In the genomic region with DNA sequence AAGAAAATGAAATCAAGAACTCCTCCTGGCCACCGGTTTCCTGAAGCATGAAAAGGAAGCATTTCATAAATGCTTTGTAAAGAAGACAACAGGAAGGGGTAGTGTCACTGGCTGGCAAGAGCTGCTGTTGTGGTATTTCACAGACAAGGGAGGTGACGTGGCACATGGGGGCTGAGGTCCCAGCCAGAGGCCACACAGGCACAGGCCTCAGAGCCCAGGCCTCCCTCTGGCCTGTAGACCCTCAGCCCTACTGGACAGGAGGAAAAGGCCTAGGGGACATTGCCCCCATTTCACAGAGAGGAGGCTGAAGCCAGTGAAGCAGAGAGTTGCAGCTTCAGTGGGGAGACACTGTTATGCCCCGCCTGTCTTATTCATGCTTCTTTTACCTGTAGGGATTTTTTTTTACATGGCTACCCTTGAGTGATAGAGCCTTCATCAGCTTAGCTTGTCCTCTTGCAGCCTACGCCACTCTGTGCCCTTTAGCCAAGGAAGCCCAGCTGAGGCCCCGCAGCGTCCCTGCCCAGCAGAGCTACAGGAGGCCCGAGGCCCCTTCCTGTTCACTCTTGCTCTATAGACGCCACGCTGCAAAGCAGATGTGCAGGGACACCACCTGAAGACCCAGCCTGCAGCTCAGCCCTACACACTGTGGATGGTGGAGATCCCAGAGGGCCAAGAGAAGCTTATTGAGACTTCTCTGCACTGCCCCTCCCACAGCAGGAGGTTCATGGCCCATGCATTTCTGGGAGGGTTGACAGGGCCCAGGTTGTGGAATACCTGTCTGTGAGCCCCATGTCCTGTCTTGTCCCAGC, we compare ENCODE assay signal across 8 cellular contexts. TPM values are rescaled to one million over a fixed set of nuclear protein-coding genes. Genes with fewer than 3 reads are reported as not detected.
DNase-seq lines count a peak whose midpoint lies in the region; ATAC-seq and TF ChIP-seq lines count a peak whose summit lies in the region.

No MANE protein-coding gene starts in this region.

- H3K27me3 ChIP-seq in BLaER1 = no peaks in the 10 kb centered on the region
- H3K27me3 ChIP-seq in skeletal muscle tissue (ENCODE audit: control insufficient read depth in 3 of 3, insufficient read depth in 3 of 3, low read length in 3 of 3) = no peaks in the 10 kb centered on the region

- H3K4me1 ChIP-seq in BLaER1 (peaks cover 97% of the 10 kb centered on the region), skeletal muscle tissue (ENCODE audit: control insufficient read depth in 3 of 3, insufficient read depth in 3 of 3, low read length in 3 of 3) (peaks cover 33 to 51% (median 47%) of the 10 kb centered on the region in 3 donors)

- no peak for TF ChIP-seq CTCF in fibroblast of villous mesenchyme (IDR thresholded peaks at IDR 0.05; ENCODE audit: insufficient read depth, low read depth, low read length)

- 0 out of 2 replicates have a peak, but pooled peaks cover 10% of the 10 kb centered on the region for H4K20me1 ChIP-seq in BLaER1

- H3K9me3 ChIP-seq in BLaER1 = 0 out of 2 replicates have a peak, but pooled peaks cover under 1% of the 10 kb centered on the region
- H3K9me3 ChIP-seq in skeletal muscle tissue (ENCODE audit: control insufficient read depth in 3 of 3, low read length in 3 of 3) = no peaks in the 10 kb centered on the region

- H3K36me3 ChIP-seq in BLaER1 (peaks cover 22% of the 10 kb centered on the region), skeletal muscle tissue (ENCODE audit: control insufficient read depth in 3 of 3, insufficient read depth in 3 of 3, low read length in 3 of 3) (peaks cover 9 to 16% (median 11%) of the 10 kb centered on the region in 3 donors)

- H3K4me2 ChIP-seq in BLaER1 = peak overlapping the region; percentile 94

- H3K27ac ChIP-seq in BLaER1 = peak overlapping the region; percentile 89
- peak overlapping the region; percentile 68 for H3K27ac ChIP-seq in skeletal muscle tissue (ENCODE audit: low read depth, low read length)

- H3K9ac ChIP-seq in BLaER1 (peak overlapping the region; percentile 78), skeletal muscle tissue (ENCODE audit: low read depth in 1 of 3, low read length in 3 of 3) (peak overlapping the region in 1 of 3 donors; percentile 19)

- H3K4me3 ChIP-seq in BLaER1 (peak overlapping the region; percentile 50), fibroblast of villous mesenchyme (ENCODE audit: low read depth, low read length) (no peak overlapping the region), skeletal muscle tissue (ENCODE audit: low read length in 3 of 3) (no peak overlapping the region)

- peak; percentile 92 to 95 for DNase-seq in Kasumi-1 (lab: John Stamatoyannopoulos, UW)
- DNase-seq in activated CD8-positive, alpha-beta memory T cell treated with anti-CD3 and anti-CD28 coated beads, Interleukin-2, amount 50 U/mL, for 48 hours = peak; percentile 75
- DNase-seq in fibroblast of villous mesenchyme (ENCODE audit: low read depth) = peak; percentile 59
- DNase-seq in NCI-H446 (lab: John Stamatoyannopoulos, UW) = no peak
- no peak for DNase-seq in superior temporal gyrus (ENCODE audit: extremely low spot score)

- peak; percentile 50 for ATAC-seq in GM21367 (IDR thresholded peaks at IDR 0.05; ENCODE audit: unreplicated experiment)

RNA-seq across cellular contexts. Expression of a gene that starts 33.8 kb away (rescaled TPM):
- total RNA-seq in fibroblast of villous mesenchyme (27.1 and 56.6 TPM in 2 replicates), skeletal muscle tissue (5.2 TPM)

Comparison
In these comparisons a context has a peak if more than half of its experiments do, and no peak if none do; other contexts are left out.
1. DNase-seq: peak in Kasumi-1 (2 of 2), activated CD8-positive, alpha-beta memory T cell treated with anti-CD3 and anti-CD28 coated beads, Interleukin-2, amount 50 U/mL, for 48 hours (single experiment) and fibroblast of villous mesenchyme (single experiment); none in NCI-H446 (0 of 2) and superior temporal gyrus (single experiment).